Comparison of ENCODE assay signal across 1 cellular context in genomic region chr17:41772586-41773189, GRCh38.
A peak's percentile ranks its signal among the peaks of the same experiment; 100 is the strongest.
TF ChIP-seq lines count a peak whose summit lies in the region.

No MANE protein-coding gene starts in this region.

TF ChIP-seq in GM23338, 12 proteins besides CTCF, POLR2A, EP300 and RAD21:
- no peak for TF ChIP-seq NANOG (IDR thresholded peaks at IDR 0.05; ENCODE audit: borderline replicate concordance)
- TF ChIP-seq ETS1 (IDR thresholded peaks at IDR 0.05): no peak
- 0 out of 2 replicates have a peak, but pooled peaks have one; percentile 4 for TF ChIP-seq POLR2AphosphoS5 (IDR thresholded peaks at IDR 0.05; ENCODE audit: low read depth)
- TF ChIP-seq CREB1 (CRISPR knock-in tag; IDR thresholded peaks at IDR 0.05; ENCODE audit: low read depth): no peak
- TF ChIP-seq ZNF462 (CRISPR knock-in tag; IDR thresholded peaks at IDR 0.05): no peak
- TF ChIP-seq EZH2 (IDR thresholded peaks at IDR 0.05; ENCODE audit: low read depth, unreplicated experiment): no peak
- no peak for TF ChIP-seq REST (IDR thresholded peaks at IDR 0.05; ENCODE audit: unreplicated experiment)
- no peak for TF ChIP-seq STAT1 (IDR thresholded peaks at IDR 0.05; ENCODE audit: unreplicated experiment)
